Comparison of ENCODE assay signal across 2 cellular contexts in genomic region chr11:62880231-62880802, GRCh38.
A peak's percentile ranks its signal among the peaks of the same experiment; 100 is the strongest.
TF ChIP-seq lines count a peak whose summit lies in the region.

No MANE protein-coding gene starts in this region.

TF ChIP-seq in A549, 52 proteins besides CTCF, POLR2A, EP300 and RAD21:
- TF ChIP-seq HDAC2 (IDR thresholded peaks at IDR 0.05) (no peak), MAFK (IDR thresholded peaks at IDR 0.05; ENCODE audit: partially characterized antibody) (no peak), ZC3H11A (IDR thresholded peaks at IDR 0.05) (no peak), RFX5 (IDR thresholded peaks at IDR 0.05) (no peak), HOXA7 (CRISPR knock-in tag; IDR thresholded peaks at IDR 0.05) (no peak), JUN (IDR thresholded peaks at IDR 0.05) (no peak), TFCP2L1 (CRISPR knock-in tag; IDR thresholded peaks at IDR 0.05) (no peak), POLR2AphosphoS2 (conservative IDR thresholded peaks at IDR 0.05; ENCODE audit: low read length) (no peak), NR3C1 (IDR thresholded peaks at IDR 0.05) (no peak), HEYL (CRISPR knock-in tag; IDR thresholded peaks at IDR 0.05) (no peak), ESRRA (IDR thresholded peaks at IDR 0.05; ENCODE audit: borderline replicate concordance, low read length) (no peak), RNF2 (IDR thresholded peaks at IDR 0.05; ENCODE audit: borderline replicate concordance, low read depth) (no peak), TP53 (CRISPR knock-in tag; IDR thresholded peaks at IDR 0.05) (no peak), SREBF2 (IDR thresholded peaks at IDR 0.05) (no peak), CHD4 (IDR thresholded peaks at IDR 0.05; ENCODE audit: borderline replicate concordance) (no peak), ZSCAN20 (CRISPR knock-in tag; IDR thresholded peaks at IDR 0.05) (no peak), BHLHE40 (IDR thresholded peaks at IDR 0.05; ENCODE audit: low read depth, low read length) (no peak)
- TF ChIP-seq, protein P1, sequence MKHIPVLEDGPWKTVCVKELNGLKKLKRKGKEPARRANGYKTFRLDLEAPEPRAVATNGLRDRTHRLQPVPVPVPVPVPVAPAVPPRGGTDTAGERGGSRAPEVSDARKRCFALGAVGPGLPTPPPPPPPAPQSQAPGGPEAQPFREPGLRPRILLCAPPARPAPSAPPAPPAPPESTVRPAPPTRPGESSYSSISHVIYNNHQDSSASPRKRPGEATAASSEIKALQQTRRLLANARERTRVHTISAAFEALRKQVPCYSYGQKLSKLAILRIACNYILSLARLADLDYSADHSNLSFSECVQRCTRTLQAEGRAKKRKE (CRISPR knock-in tag; IDR thresholded peaks at IDR 0.05; ENCODE audit: low read depth) = no peak

TF ChIP-seq in SK-N-SH, 30 proteins besides CTCF, POLR2A, EP300 and RAD21:
- TF ChIP-seq, protein P2, sequence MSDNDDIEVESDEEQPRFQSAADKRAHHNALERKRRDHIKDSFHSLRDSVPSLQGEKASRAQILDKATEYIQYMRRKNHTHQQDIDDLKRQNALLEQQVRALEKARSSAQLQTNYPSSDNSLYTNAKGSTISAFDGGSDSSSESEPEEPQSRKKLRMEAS (IDR thresholded peaks at IDR 0.05; ENCODE audit: low read depth) = 0 out of 2 replicates have a peak, but pooled peaks have one; percentile 11
- no peak for TF ChIP-seq TEAD4 (IDR thresholded peaks at IDR 0.05; ENCODE audit: borderline replicate concordance, insufficient read depth)
- TF ChIP-seq, protein P3, sequence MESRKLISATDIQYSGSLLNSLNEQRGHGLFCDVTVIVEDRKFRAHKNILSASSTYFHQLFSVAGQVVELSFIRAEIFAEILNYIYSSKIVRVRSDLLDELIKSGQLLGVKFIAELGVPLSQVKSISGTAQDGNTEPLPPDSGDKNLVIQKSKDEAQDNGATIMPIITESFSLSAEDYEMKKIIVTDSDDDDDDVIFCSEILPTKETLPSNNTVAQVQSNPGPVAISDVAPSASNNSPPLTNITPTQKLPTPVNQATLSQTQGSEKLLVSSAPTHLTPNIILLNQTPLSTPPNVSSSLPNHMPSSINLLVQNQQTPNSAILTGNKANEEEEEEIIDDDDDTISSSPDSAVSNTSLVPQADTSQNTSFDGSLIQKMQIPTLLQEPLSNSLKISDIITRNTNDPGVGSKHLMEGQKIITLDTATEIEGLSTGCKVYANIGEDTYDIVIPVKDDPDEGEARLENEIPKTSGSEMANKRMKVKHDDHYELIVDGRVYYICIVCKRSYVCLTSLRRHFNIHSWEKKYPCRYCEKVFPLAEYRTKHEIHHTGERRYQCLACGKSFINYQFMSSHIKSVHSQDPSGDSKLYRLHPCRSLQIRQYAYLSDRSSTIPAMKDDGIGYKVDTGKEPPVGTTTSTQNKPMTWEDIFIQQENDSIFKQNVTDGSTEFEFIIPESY (IDR thresholded peaks at IDR 0.05; ENCODE audit: borderline replicate concordance, low read depth) = no peak
- TF ChIP-seq ELF1 (IDR thresholded peaks at IDR 0.05) = 0 out of 2 replicates have a peak, but pooled peaks have one; percentile 39
- peak; percentile 16; the same call in 1 of the 2 replicates for TF ChIP-seq NFIC (IDR thresholded peaks at IDR 0.05; ENCODE audit: borderline replicate concordance)
TF ChIP-seq in SK-N-SH: peak in this region for 3.
